In genomic region chr10:4725917-4726606, GRCh38 we compare ENCODE assay signal across 10 cellular contexts.
DNase-seq lines count a peak whose midpoint lies in the region; ATAC-seq, FAIRE-seq and TF ChIP-seq lines count a peak whose summit lies in the region.
"Had no signal": no experiment of that assay in that cellular context is flagged by ENCODE, and none has a peak within 500 bp of the region (broad histone marks: within the 10 kb centered on the region; RNA-seq: fewer than 3 reads in every experiment).

No MANE protein-coding gene starts in this region.

- H3K36me3 Mint-ChIP-seq in MCF 10A (ENCODE audit: insufficient read depth, unreplicated experiment), result no peaks in the 10 kb centered on the region
- H3K36me3 Mint-ChIP-seq in activated naive CD8-positive, alpha-beta T cell treated with anti-CD3 and anti-CD28 coated beads, Interleukin-2, amount 50 U/mL, for 24 hours (ENCODE audit: low read depth), result no peaks in the 10 kb centered on the region
- no peaks in the 10 kb centered on the region for H3K36me3 Mint-ChIP-seq in activated CD4-positive, alpha-beta T cell treated with anti-CD3 and anti-CD28 coated beads, Interleukin-2, amount 10 ng/mL, durations not matched to agents 24 days and 14 days (ENCODE audit: low read depth)

- H3K27me3 ChIP-seq in breast epithelium, result no peaks in the 10 kb centered on the region

- POLR2A ChIA-PET in MCF 10A (lab: Yijun Ruan, JAX), result interaction anchor here (0.5 to 2.1 kb wide), 15 partner anchors 8 to 968 kb away, joined by 3 to 17 read pairs (median 4); no protein-coding TSS in a partner anchor

- intact Hi-C loops in MCF 10A (cut with micrococcal nuclease), result loop anchor here (5.0 kb wide), 1 partner anchor 54 kb away; no protein-coding TSS in a partner anchor
- intact Hi-C loops in breast epithelium (cut with DNase I; ENCODE audit: low total_unique reads), result no loop called here
- intact Hi-C loops in kidney (cut with DNase I), result no loop called here
- intact Hi-C loops in activated CD4-positive, alpha-beta T cell treated with anti-CD3 and anti-CD28 coated beads, Interleukin-2, amount 10 ng/mL, durations not matched to agents 24 days and 14 days (cut with micrococcal nuclease), result no loop called here

- H3K4me1 ChIP-seq in breast epithelium (no peaks in the 10 kb centered on the region), kidney (ENCODE audit: control insufficient read depth in 1 of 2, insufficient read depth in 1 of 2, low read depth in 1 of 2, low read length in 2 of 2) (no peaks in the 10 kb centered on the region)

- peak overlapping the region; percentile 91 for H3K27ac Mint-ChIP-seq in MCF 10A (ENCODE audit: low read depth, unreplicated experiment)
- H3K27ac Mint-ChIP-seq in activated naive CD8-positive, alpha-beta T cell treated with anti-CD3 and anti-CD28 coated beads, Interleukin-2, amount 50 U/mL, for 24 hours, result peak overlapping the region; percentile 73
- H3K27ac Mint-ChIP-seq in activated CD4-positive, alpha-beta T cell treated with anti-CD3 and anti-CD28 coated beads, Interleukin-2, amount 10 ng/mL, durations not matched to agents 24 days and 14 days, result no peak overlapping the region

- H3K9ac ChIP-seq in kidney (ENCODE audit: low read length in 2 of 2), result no peak overlapping the region

- H3K9me3 Mint-ChIP-seq in MCF 10A (ENCODE audit: unreplicated experiment), result peaks cover 10% of the 10 kb centered on the region
- H3K9me3 Mint-ChIP-seq in activated naive CD8-positive, alpha-beta T cell treated with anti-CD3 and anti-CD28 coated beads, Interleukin-2, amount 50 U/mL, for 24 hours, result peaks cover 3% of the 10 kb centered on the region
- no peaks in the 10 kb centered on the region for H3K9me3 Mint-ChIP-seq in activated CD4-positive, alpha-beta T cell treated with anti-CD3 and anti-CD28 coated beads, Interleukin-2, amount 10 ng/mL, durations not matched to agents 24 days and 14 days

- peak; percentile 6 for FAIRE-seq in kidney (lab: Jason Lieb, UNC)

- H3K27me3 Mint-ChIP-seq in MCF 10A (ENCODE audit: insufficient read depth, unreplicated experiment), result no peaks in the 10 kb centered on the region
- H3K27me3 Mint-ChIP-seq in activated naive CD8-positive, alpha-beta T cell treated with anti-CD3 and anti-CD28 coated beads, Interleukin-2, amount 50 U/mL, for 24 hours, result peaks cover 6% of the 10 kb centered on the region
- peaks cover 10% of the 10 kb centered on the region for H3K27me3 Mint-ChIP-seq in activated CD4-positive, alpha-beta T cell treated with anti-CD3 and anti-CD28 coated beads, Interleukin-2, amount 10 ng/mL, durations not matched to agents 24 days and 14 days

- CTCF ChIA-PET in MCF 10A (lab: Yijun Ruan, JAX), result interaction anchor here (0.5 kb wide), 2 partner anchors 32 to 1022 kb away, joined by 3 read pairs; no protein-coding TSS in a partner anchor

- TF ChIP-seq CTCF in MCF 10A (IDR thresholded peaks at IDR 0.05; ENCODE audit: unreplicated experiment), result no peak
- no peak for TF ChIP-seq CTCF in breast epithelium (IDR thresholded peaks at IDR 0.05)
- TF ChIP-seq CTCF in kidney (IDR thresholded peaks at IDR 0.05; ENCODE audit: borderline replicate concordance, extremely low read depth, insufficient read depth), result no peak

- TF ChIP-seq POLR2A in breast epithelium (IDR thresholded peaks at IDR 0.05), result no peak

- peak; percentile 84 for ATAC-seq in activated naive CD8-positive, alpha-beta T cell treated with anti-CD3 and anti-CD28 coated beads, Interleukin-2, amount 50 U/mL, for 24 hours
- ATAC-seq in GM19467 (IDR thresholded peaks at IDR 0.05; ENCODE audit: unreplicated experiment), result no peak

- no peak overlapping the region for H3K4me3 Mint-ChIP-seq in MCF 10A (ENCODE audit: unreplicated experiment)
- no peak overlapping the region for H3K4me3 Mint-ChIP-seq in activated naive CD8-positive, alpha-beta T cell treated with anti-CD3 and anti-CD28 coated beads, Interleukin-2, amount 50 U/mL, for 24 hours
- H3K4me3 Mint-ChIP-seq in activated CD4-positive, alpha-beta T cell treated with anti-CD3 and anti-CD28 coated beads, Interleukin-2, amount 10 ng/mL, durations not matched to agents 24 days and 14 days, result no peak overlapping the region
- H3K4me3 Mint-ChIP-seq: neural crest cell had no signal

- no peaks in the 10 kb centered on the region for H3K9me3 ChIP-seq in breast epithelium
- H3K9me3 ChIP-seq in kidney (ENCODE audit: control insufficient read depth in 1 of 2, low read length in 2 of 2), result no peaks in the 10 kb centered on the region
- H3K9me3 ChIP-seq: Caco-2 had no signal

- BruUV-seq in MCF 10A (replicated peaks; lab: Mats Ljungman, UMichigan), result TSS peak; percentile 93

- no peaks in the 10 kb centered on the region for H3K36me3 ChIP-seq in breast epithelium
- H3K36me3 ChIP-seq in kidney (ENCODE audit: control insufficient read depth in 1 of 2, insufficient read depth in 2 of 2, low read length in 2 of 2), result no peaks in the 10 kb centered on the region

- H3K4me3 ChIP-seq in breast epithelium (no peak overlapping the region), kidney (ENCODE audit: low read length in 2 of 2) (no peak overlapping the region)

- DNase-seq in MCF 10A (ENCODE audit: unreplicated experiment) (peak; percentile 65), breast epithelium (ENCODE audit: low spot score in 2 of 2) (no peak), kidney (no peak), NCI-H345 treated with DMSO at 0.1 percent for 48 hours (lab: John Stamatoyannopoulos, UW; ENCODE audit: unreplicated experiment) (no peak)
- no peak for DNase-seq in activated naive CD8-positive, alpha-beta T cell treated with anti-CD3 and anti-CD28 coated beads, Interleukin-2, amount 50 U/mL, for 24 hours
- no peak for DNase-seq in activated effector memory CD4-positive, alpha-beta T cell treated with anti-CD3 and anti-CD28 coated beads, Interleukin-2, amount 50 U/mL, for 16 hours
- DNase-seq in activated CD4-positive, alpha-beta T cell treated with anti-CD3 and anti-CD28 coated beads, Interleukin-2, amount 10 ng/mL, durations not matched to agents 24 days and 14 days, result no peak
- DNase-seq: Caco-2 had no signal

- peaks cover 12% of the 10 kb centered on the region for H3K4me1 Mint-ChIP-seq in MCF 10A (ENCODE audit: insufficient read depth, unreplicated experiment)
- peaks cover 13% of the 10 kb centered on the region for H3K4me1 Mint-ChIP-seq in activated naive CD8-positive, alpha-beta T cell treated with anti-CD3 and anti-CD28 coated beads, Interleukin-2, amount 50 U/mL, for 24 hours
- H3K4me1 Mint-ChIP-seq in activated CD4-positive, alpha-beta T cell treated with anti-CD3 and anti-CD28 coated beads, Interleukin-2, amount 10 ng/mL, durations not matched to agents 24 days and 14 days, result peaks cover 3% of the 10 kb centered on the region

- H3K27ac ChIP-seq in breast epithelium (no peak overlapping the region), kidney (ENCODE audit: low read depth in 2 of 2, low read length in 2 of 2) (no peak overlapping the region)
